In genomic region chr10:124550305-124551034, GRCh38 we compare ENCODE assay signal across 1 cellular context.
TF ChIP-seq lines count a peak whose summit lies in the region.

No MANE protein-coding gene starts in this region.

TF ChIP-seq in GM12878, 131 proteins besides CTCF, POLR2A, EP300 and RAD21 (continued from another document and continues in another):
- no peak for TF ChIP-seq BCLAF1 (IDR thresholded peaks at IDR 0.05)
- TF ChIP-seq ATF7 (IDR thresholded peaks at IDR 0.05; ENCODE audit: low read depth): 0 out of 2 replicates have a peak, but pooled peaks have one; percentile 33
- TF ChIP-seq YY1 (IDR thresholded peaks at IDR 0.05; ENCODE audit: low read depth, low read length): no peak
- TF ChIP-seq BACH1 (IDR thresholded peaks at IDR 0.05; ENCODE audit: borderline replicate concordance): no peak
- no peak for TF ChIP-seq BRCA1 (IDR thresholded peaks at IDR 0.05; ENCODE audit: low read depth, low read length)
- no peak for TF ChIP-seq ZZZ3 (IDR thresholded peaks at IDR 0.05; ENCODE audit: control insufficient read depth, insufficient read length, low read depth)
- TF ChIP-seq MEF2B (IDR thresholded peaks at IDR 0.05; ENCODE audit: partially characterized antibody, poor library complexity, severe bottlenecking): peak; percentile 58
- no peak for TF ChIP-seq PKNOX1 (IDR thresholded peaks at IDR 0.05)
- 0 out of 3 replicates have a peak, but pooled peaks of 1 of the 2 experiments have one; percentile 12 for TF ChIP-seq EGR1 (IDR thresholded peaks at IDR 0.05; ENCODE audit: borderline replicate concordance in 1 of 2, low read depth in 2 of 2, low read length in 2 of 2)
- TF ChIP-seq IKZF1 (conservative IDR thresholded peaks at IDR 0.05): peak; percentile 64
- TF ChIP-seq CEBPZ (IDR thresholded peaks at IDR 0.05; ENCODE audit: low read depth, low read length): no peak
- TF ChIP-seq TCF7 (IDR thresholded peaks at IDR 0.05; ENCODE audit: borderline replicate concordance): no peak
- 0 out of 2 replicates have a peak, but pooled peaks have one; percentile 23 for TF ChIP-seq MTA2 (IDR thresholded peaks at IDR 0.05; ENCODE audit: low read depth)
- TF ChIP-seq PML (IDR thresholded peaks at IDR 0.05; ENCODE audit: low read length): no peak
- TF ChIP-seq, protein P1, sequence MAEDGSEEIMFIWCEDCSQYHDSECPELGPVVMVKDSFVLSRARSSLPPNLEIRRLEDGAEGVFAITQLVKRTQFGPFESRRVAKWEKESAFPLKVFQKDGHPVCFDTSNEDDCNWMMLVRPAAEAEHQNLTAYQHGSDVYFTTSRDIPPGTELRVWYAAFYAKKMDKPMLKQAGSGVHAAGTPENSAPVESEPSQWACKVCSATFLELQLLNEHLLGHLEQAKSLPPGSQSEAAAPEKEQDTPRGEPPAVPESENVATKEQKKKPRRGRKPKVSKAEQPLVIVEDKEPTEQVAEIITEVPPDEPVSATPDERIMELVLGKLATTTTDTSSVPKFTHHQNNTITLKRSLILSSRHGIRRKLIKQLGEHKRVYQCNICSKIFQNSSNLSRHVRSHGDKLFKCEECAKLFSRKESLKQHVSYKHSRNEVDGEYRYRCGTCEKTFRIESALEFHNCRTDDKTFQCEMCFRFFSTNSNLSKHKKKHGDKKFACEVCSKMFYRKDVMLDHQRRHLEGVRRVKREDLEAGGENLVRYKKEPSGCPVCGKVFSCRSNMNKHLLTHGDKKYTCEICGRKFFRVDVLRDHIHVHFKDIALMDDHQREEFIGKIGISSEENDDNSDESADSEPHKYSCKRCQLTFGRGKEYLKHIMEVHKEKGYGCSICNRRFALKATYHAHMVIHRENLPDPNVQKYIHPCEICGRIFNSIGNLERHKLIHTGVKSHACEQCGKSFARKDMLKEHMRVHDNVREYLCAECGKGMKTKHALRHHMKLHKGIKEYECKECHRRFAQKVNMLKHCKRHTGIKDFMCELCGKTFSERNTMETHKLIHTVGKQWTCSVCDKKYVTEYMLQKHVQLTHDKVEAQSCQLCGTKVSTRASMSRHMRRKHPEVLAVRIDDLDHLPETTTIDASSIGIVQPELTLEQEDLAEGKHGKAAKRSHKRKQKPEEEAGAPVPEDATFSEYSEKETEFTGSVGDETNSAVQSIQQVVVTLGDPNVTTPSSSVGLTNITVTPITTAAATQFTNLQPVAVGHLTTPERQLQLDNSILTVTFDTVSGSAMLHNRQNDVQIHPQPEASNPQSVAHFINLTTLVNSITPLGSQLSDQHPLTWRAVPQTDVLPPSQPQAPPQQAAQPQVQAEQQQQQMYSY (CRISPR knock-in tag; IDR thresholded peaks at IDR 0.05): no peak
- no peak for TF ChIP-seq HDAC6 (IDR thresholded peaks at IDR 0.05; ENCODE audit: unreplicated experiment)
- TF ChIP-seq CREB1 (IDR thresholded peaks at IDR 0.05; ENCODE audit: low read depth): no peak
- no peak for TF ChIP-seq MEF2A (IDR thresholded peaks at IDR 0.05; ENCODE audit: insufficient read depth, low read depth, low read length)
- no peak for TF ChIP-seq TCF3 (IDR thresholded peaks at IDR 0.05; ENCODE audit: borderline replicate concordance, insufficient read depth, low read depth, low read length)
- TF ChIP-seq KAT2A (conservative IDR thresholded peaks at IDR 0.05; ENCODE audit: control insufficient read depth, low read depth, low read length): no peak
- no peak for TF ChIP-seq RFX5 (IDR thresholded peaks at IDR 0.05; ENCODE audit: low read depth, low read length)
- TF ChIP-seq E2F8 (IDR thresholded peaks at IDR 0.05; ENCODE audit: low read depth, partially characterized antibody): no peak
- no peak for TF ChIP-seq ELK1 (IDR thresholded peaks at IDR 0.05; ENCODE audit: low read depth, low read length)
- no peak for TF ChIP-seq CREM (IDR thresholded peaks at IDR 0.05; ENCODE audit: low read depth)
- TF ChIP-seq, protein P2, sequence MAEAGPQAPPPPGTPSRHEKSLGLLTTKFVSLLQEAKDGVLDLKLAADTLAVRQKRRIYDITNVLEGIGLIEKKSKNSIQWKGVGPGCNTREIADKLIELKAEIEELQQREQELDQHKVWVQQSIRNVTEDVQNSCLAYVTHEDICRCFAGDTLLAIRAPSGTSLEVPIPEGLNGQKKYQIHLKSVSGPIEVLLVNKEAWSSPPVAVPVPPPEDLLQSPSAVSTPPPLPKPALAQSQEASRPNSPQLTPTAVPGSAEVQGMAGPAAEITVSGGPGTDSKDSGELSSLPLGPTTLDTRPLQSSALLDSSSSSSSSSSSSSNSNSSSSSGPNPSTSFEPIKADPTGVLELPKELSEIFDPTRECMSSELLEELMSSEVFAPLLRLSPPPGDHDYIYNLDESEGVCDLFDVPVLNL (IDR thresholded peaks at IDR 0.05; ENCODE audit: low read depth, low read length): no peak
- TF ChIP-seq RCOR1 (conservative IDR thresholded peaks at IDR 0.05; ENCODE audit: low read depth, low read length): no peak
- TF ChIP-seq ZNF207 (IDR thresholded peaks at IDR 0.05; ENCODE audit: borderline replicate concordance): no peak
- 0 out of 2 replicates have a peak, but pooled peaks have one; percentile 24 for TF ChIP-seq RELB (IDR thresholded peaks at IDR 0.05; ENCODE audit: low read depth)
- TF ChIP-seq FOXK2 (IDR thresholded peaks at IDR 0.05): no peak
- TF ChIP-seq, protein P3, sequence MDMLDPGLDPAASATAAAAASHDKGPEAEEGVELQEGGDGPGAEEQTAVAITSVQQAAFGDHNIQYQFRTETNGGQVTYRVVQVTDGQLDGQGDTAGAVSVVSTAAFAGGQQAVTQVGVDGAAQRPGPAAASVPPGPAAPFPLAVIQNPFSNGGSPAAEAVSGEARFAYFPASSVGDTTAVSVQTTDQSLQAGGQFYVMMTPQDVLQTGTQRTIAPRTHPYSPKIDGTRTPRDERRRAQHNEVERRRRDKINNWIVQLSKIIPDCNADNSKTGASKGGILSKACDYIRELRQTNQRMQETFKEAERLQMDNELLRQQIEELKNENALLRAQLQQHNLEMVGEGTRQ (IDR thresholded peaks at IDR 0.05; ENCODE audit: borderline replicate concordance, low read depth, low read length): no peak
- TF ChIP-seq SMARCA5 (IDR thresholded peaks at IDR 0.05): no peak
- TF ChIP-seq IKZF2 (IDR thresholded peaks at IDR 0.05): peak in 1 of 2 experiments; percentile 38; a peak in 1 of 4 replicates
- no peak for TF ChIP-seq TCF12 (IDR thresholded peaks at IDR 0.05; ENCODE audit: low read depth, low read length)
- TF ChIP-seq RB1 (IDR thresholded peaks at IDR 0.05; ENCODE audit: borderline replicate concordance): no peak
- TF ChIP-seq TARDBP (IDR thresholded peaks at IDR 0.05; ENCODE audit: borderline replicate concordance): no peak
- no peak for TF ChIP-seq CHD1 (IDR thresholded peaks at IDR 0.05; ENCODE audit: low read depth, low read length)
